ENCODE assay signal across 2 cellular contexts in the genomic region with DNA sequence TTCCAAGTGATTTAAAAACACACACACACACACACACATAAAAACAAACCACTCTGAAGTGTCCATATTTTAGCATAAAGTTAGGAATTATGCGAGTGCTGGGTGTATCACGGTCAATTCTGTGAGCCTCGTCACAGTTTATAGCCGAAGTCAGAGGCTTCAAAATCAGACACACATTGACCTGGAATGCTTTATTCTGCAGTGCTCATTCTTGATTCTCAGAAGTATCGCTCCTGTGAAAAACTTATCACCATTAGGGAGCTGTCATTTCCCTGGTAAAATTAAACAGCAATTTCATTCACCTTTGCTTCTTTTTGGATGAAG.
TF ChIP-seq lines count a peak whose summit lies in the region.

No MANE protein-coding gene starts in this region.

TF ChIP-seq in HEK293T, 16 proteins besides CTCF, POLR2A, EP300 and RAD21:
- TF ChIP-seq L3MBTL2 (conservative IDR thresholded peaks at IDR 0.05): 0 out of 2 replicates have a peak, but pooled peaks have one; percentile 8
- TF ChIP-seq, protein P1, sequence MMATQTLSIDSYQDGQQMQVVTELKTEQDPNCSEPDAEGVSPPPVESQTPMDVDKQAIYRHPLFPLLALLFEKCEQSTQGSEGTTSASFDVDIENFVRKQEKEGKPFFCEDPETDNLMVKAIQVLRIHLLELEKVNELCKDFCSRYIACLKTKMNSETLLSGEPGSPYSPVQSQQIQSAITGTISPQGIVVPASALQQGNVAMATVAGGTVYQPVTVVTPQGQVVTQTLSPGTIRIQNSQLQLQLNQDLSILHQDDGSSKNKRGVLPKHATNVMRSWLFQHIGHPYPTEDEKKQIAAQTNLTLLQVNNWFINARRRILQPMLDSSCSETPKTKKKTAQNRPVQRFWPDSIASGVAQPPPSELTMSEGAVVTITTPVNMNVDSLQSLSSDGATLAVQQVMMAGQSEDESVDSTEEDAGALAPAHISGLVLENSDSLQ (IDR thresholded peaks at IDR 0.05): no peak

TF ChIP-seq in K562, 482 proteins besides CTCF, POLR2A, EP300 and RAD21:
- TF ChIP-seq, protein P2, sequence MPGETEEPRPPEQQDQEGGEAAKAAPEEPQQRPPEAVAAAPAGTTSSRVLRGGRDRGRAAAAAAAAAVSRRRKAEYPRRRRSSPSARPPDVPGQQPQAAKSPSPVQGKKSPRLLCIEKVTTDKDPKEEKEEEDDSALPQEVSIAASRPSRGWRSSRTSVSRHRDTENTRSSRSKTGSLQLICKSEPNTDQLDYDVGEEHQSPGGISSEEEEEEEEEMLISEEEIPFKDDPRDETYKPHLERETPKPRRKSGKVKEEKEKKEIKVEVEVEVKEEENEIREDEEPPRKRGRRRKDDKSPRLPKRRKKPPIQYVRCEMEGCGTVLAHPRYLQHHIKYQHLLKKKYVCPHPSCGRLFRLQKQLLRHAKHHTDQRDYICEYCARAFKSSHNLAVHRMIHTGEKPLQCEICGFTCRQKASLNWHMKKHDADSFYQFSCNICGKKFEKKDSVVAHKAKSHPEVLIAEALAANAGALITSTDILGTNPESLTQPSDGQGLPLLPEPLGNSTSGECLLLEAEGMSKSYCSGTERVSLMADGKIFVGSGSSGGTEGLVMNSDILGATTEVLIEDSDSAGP (CRISPR knock-in tag; IDR thresholded peaks at IDR 0.05): no peak
- TF ChIP-seq, protein P3, sequence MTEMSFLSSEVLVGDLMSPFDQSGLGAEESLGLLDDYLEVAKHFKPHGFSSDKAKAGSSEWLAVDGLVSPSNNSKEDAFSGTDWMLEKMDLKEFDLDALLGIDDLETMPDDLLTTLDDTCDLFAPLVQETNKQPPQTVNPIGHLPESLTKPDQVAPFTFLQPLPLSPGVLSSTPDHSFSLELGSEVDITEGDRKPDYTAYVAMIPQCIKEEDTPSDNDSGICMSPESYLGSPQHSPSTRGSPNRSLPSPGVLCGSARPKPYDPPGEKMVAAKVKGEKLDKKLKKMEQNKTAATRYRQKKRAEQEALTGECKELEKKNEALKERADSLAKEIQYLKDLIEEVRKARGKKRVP (CRISPR knock-in tag; IDR thresholded peaks at IDR 0.05): no peak
- TF ChIP-seq, protein P4, sequence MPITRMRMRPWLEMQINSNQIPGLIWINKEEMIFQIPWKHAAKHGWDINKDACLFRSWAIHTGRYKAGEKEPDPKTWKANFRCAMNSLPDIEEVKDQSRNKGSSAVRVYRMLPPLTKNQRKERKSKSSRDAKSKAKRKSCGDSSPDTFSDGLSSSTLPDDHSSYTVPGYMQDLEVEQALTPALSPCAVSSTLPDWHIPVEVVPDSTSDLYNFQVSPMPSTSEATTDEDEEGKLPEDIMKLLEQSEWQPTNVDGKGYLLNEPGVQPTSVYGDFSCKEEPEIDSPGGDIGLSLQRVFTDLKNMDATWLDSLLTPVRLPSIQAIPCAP (CRISPR knock-in tag; IDR thresholded peaks at IDR 0.05; ENCODE audit: borderline replicate concordance): no peak
TF ChIP-seq in K562: peak in this region for 0.
